25 cellular contexts compared by ENCODE assay signal in the genomic region with DNA sequence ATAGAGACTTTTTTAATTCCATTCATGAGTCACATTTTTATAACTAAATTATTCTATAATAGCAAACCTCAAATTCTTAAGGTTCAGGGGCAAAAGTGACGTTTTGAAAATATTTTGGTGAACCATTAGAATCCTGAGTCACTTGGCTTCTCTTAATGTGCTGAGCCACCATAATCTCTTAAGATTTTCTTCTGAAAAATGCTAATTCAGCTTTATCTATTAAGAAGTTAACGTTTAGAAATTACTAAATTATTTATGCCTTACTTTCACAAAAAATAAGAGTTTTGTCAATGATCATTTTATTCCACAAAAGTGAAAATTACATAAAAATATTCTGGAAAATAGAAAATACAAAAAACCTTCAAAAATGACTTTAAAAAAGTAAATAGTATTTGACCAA.
"Had no signal": no experiment of that assay in that cellular context is flagged by ENCODE, and none has a peak within 500 bp of the region (broad histone marks: within the 10 kb centered on the region; RNA-seq: fewer than 3 reads in every experiment).

No MANE protein-coding gene starts in this region.

- H3K4me3 Mint-ChIP-seq: naive B cell; natural killer cell; nephron progenitor cell; neural progenitor cell; stimulated activated naive B cell treated with anti-CD40 and anti-IgM and Interleukin-4, amounts not matched to agents 10 μg/mL and 1 μg/mL and 100 μg/mL, for 72 hours had no signal

- DNase-seq: islet precursor cell; kidney glomerular epithelial cell; left cardiac atrium; left lung; lower lobe of right lung; mammary epithelial cell; mesenchymal stem cell; naive B cell; natural killer cell; nephron progenitor cell; occipital lobe; stimulated activated CD4-positive, alpha-beta T cell treated with anti-CD3 and anti-CD28 coated beads, Interleukin-12 subunit alpha, Interleukin-12 subunit beta, amount 100 ng/mL, for 4 hours; stimulated activated CD4-positive, alpha-beta T cell treated with anti-CD3 and anti-CD28 coated beads, Interleukin-15, amount 100 ng/mL, for 24 hours; stimulated activated CD4-positive, alpha-beta T cell treated with anti-CD3 and anti-CD28 coated beads, Interleukin-2, amount 100 ng/mL, for 24 hours; stimulated activated CD4-positive, alpha-beta T cell treated with anti-CD3 and anti-CD28 coated beads, Interleukin-4, amount 100 ng/mL, for 1 hour; stimulated activated naive B cell treated with anti-CD40 and anti-IgM and Interleukin-4, amounts not matched to agents 10 μg/mL and 1 μg/mL and 100 μg/mL, for 72 hours; stimulated activated naive CD8-positive, alpha-beta T cell treated with anti-CD3 and anti-CD28 coated beads, Interleukin-15, Interleukin-2, amounts not matched to agents 100 U/mL and 50 U/mL, for 24 hours; stomach; testis; thyroid gland; transverse colon; upper lobe of left lung had no signal

- H3K27ac Mint-ChIP-seq: naive B cell; natural killer cell; nephron progenitor cell; neural progenitor cell; progenitor cell of endocrine pancreas; stimulated activated naive B cell treated with anti-CD40 and anti-IgM and Interleukin-4, amounts not matched to agents 10 μg/mL and 1 μg/mL and 100 μg/mL, for 72 hours had no signal

- H3K36me3 Mint-ChIP-seq: naive B cell; natural killer cell; stimulated activated naive B cell treated with anti-CD40 and anti-IgM and Interleukin-4, amounts not matched to agents 10 μg/mL and 1 μg/mL and 100 μg/mL, for 72 hours had no signal

- ATAC-seq: left cardiac atrium; left lung; lower lobe of right lung; natural killer cell; sciatic nerve; stimulated activated naive B cell treated with anti-CD40 and anti-IgM and Interleukin-4, amounts not matched to agents 10 μg/mL and 1 μg/mL and 100 μg/mL, for 72 hours; stimulated activated naive CD8-positive, alpha-beta T cell treated with anti-CD3 and anti-CD28 coated beads, Interleukin-15, Interleukin-2, amounts not matched to agents 100 U/mL and 50 U/mL, for 24 hours had no signal

- H3K9me3 Mint-ChIP-seq: nephron progenitor cell had no signal

- H3K27me3 Mint-ChIP-seq: naive B cell; progenitor cell of endocrine pancreas; stimulated activated naive B cell treated with anti-CD40 and anti-IgM and Interleukin-4, amounts not matched to agents 10 μg/mL and 1 μg/mL and 100 μg/mL, for 72 hours had no signal

- H3K4me1 Mint-ChIP-seq: naive B cell; natural killer cell; nephron progenitor cell; neural progenitor cell; stimulated activated naive B cell treated with anti-CD40 and anti-IgM and Interleukin-4, amounts not matched to agents 10 μg/mL and 1 μg/mL and 100 μg/mL, for 72 hours had no signal
